1 cellular context compared by ENCODE assay signal in genomic region chr22:41285820-41286638, GRCh38.
TF ChIP-seq lines count a peak whose summit lies in the region.

TSS of gene RANGAP1 (minus strand) at chr22:41286187. CDS start at chr22:41281044, 5,143 bp downstream.

TF ChIP-seq in K562, 482 proteins besides CTCF, POLR2A, EP300 and RAD21 (continued from another document):
- TF ChIP-seq MLLT1 (IDR thresholded peaks at IDR 0.05) (no peak), HOXB6 (CRISPR knock-in tag; IDR thresholded peaks at IDR 0.05; ENCODE audit: borderline replicate concordance) (no peak), SP2 (IDR thresholded peaks at IDR 0.05; ENCODE audit: extremely low read depth, low read depth, low read length, poor library complexity, severe bottlenecking) (no peak), RBBP5 (IDR thresholded peaks at IDR 0.05; ENCODE audit: borderline replicate concordance, insufficient read depth, low read length, poor library complexity, severe bottlenecking) (peak; percentile 59)
